In genomic region chr3:154059798-154060197, GRCh38 we compare ENCODE assay signal across 12 cellular contexts.
DNase-seq lines count a peak whose midpoint lies in the region; FAIRE-seq and TF ChIP-seq lines count a peak whose summit lies in the region.
"Had no signal": no experiment of that assay in that cellular context is flagged by ENCODE, and none has a peak within 500 bp of the region (broad histone marks: within the 10 kb centered on the region; RNA-seq: fewer than 3 reads in every experiment).

No MANE protein-coding gene starts in this region.

- H3K27me3 ChIP-seq in H1 (replicated peaks in 1 of 4; ENCODE audit: control insufficient read depth in 3 of 4, extremely low read depth in 1 of 4, insufficient read depth in 3 of 4, low read length in 3 of 4) (no peaks in the 10 kb centered on the region), transverse colon (no peaks in the 10 kb centered on the region)

- H4K8ac ChIP-seq in H1 (ENCODE audit: extremely low read depth, insufficient read depth, low read length) = no peak overlapping the region

- no peak for TF ChIP-seq RAD21 in H1 (IDR thresholded peaks at IDR 0.05 in 1 of 2, conservative IDR thresholded peaks at IDR 0.05 in 1 of 2; ENCODE audit: low read depth in 2 of 2, low read length in 2 of 2)

- no peaks in the 10 kb centered on the region for H3K36me3 Mint-ChIP-seq in mesothelial cell of epicardium
- H3K36me3 Mint-ChIP-seq: activated naive CD8-positive, alpha-beta T cell treated with anti-CD3 and anti-CD28 coated beads for 36 hours; naive thymus-derived CD4-positive, alpha-beta T cell had no signal

- H4K5ac ChIP-seq in H1 (ENCODE audit: insufficient read length, low read depth, low read length) = no peak overlapping the region

- no peaks in the 10 kb centered on the region for H4K20me1 ChIP-seq in H1 (replicated peaks in 1 of 2; ENCODE audit: control insufficient read depth in 1 of 2, insufficient read depth in 2 of 2, low read length in 2 of 2)

- H3K36me3 ChIP-seq in H1 (ENCODE audit: control insufficient read depth in 2 of 4, insufficient read depth in 4 of 4, low read length in 3 of 4) (no peaks in the 10 kb centered on the region; a peak in 1 of 8 replicates), transverse colon (no peaks in the 10 kb centered on the region)

- no peaks in the 10 kb centered on the region for H3K79me2 ChIP-seq in H1 (ENCODE audit: control insufficient read depth in 1 of 2, insufficient read depth in 2 of 2, low read length in 2 of 2)

- no peaks in the 10 kb centered on the region; the same call in 1 of the 2 replicates for H3K23me2 ChIP-seq in H1 (ENCODE audit: low read depth, low read length)

- H2BK120ac ChIP-seq in H1 (replicated peaks; ENCODE audit: low read depth, low read length) = no peak overlapping the region

- H3K4me3 ChIP-seq in H1 (ENCODE audit: extremely low read depth in 1 of 4, insufficient read depth in 2 of 4, low read depth in 3 of 4, low read length in 4 of 4) (no peak overlapping the region), transverse colon (no peak overlapping the region)

- no peak overlapping the region for H3K23ac ChIP-seq in H1 (ENCODE audit: insufficient read length)

- peak overlapping the region; percentile 86 for H2BK12ac ChIP-seq in H1 (ENCODE audit: low read depth, low read length)

- 62% methylated on average over 6 of the region's 6 CpGs; no CpG with 5 or more reads in 1 of the 2 experiments for WGBS in H1 (ENCODE audit: extremely low coverage in 1 of 2, insufficient coverage in 1 of 2, insufficient read length in 1 of 2, insufficient replicate concordance in 2 of 2, low coverage in 1 of 2, low lambda C conversion rate in 2 of 2, missing lambda C conversion rate in 1 of 2), 2 experiments
- WGBS in transverse colon (ENCODE audit: low coverage in 1 of 2), 2 donors = 47 to 59% methylated on average over 6 of the region's 6 CpGs

- H2BK20ac ChIP-seq in H1 (ENCODE audit: low read length) = no peak overlapping the region; the same call in 1 of the 2 replicates

- H3K4me2 ChIP-seq in H1 (ENCODE audit: insufficient read depth in 1 of 2, low read depth in 2 of 2, low read length in 2 of 2) = no peak overlapping the region

- CTCF ChIA-PET in H1 (lab: Charles Lee; ENCODE audit: partially characterized antibody) = interaction anchor here (1.3 to 1.4 kb wide), 2 partner anchors 11 to 18 kb away, joined by 5 to 6 read pairs; no protein-coding TSS in a partner anchor

- no peak overlapping the region for H3K27ac ChIP-seq in H1 (ENCODE audit: low read depth, low read length)
- H3K27ac ChIP-seq in transverse colon = peak overlapping the region; percentile 65 to 79 (median 70)

- no peak for TF ChIP-seq EP300 in H1 (IDR thresholded peaks at IDR 0.05; ENCODE audit: borderline replicate concordance in 1 of 2, low read depth in 2 of 2, low read length in 2 of 2)
- no peak for TF ChIP-seq EP300 in transverse colon (IDR thresholded peaks at IDR 0.05; ENCODE audit: low read depth)

- H3K14ac ChIP-seq in H1 (ENCODE audit: insufficient read length) = no peak overlapping the region

- no peak for TF ChIP-seq CTCF in H1 (IDR thresholded peaks at IDR 0.05; ENCODE audit: control extremely low read depth in 1 of 3, insufficient read depth in 1 of 3, low read depth in 1 of 3, low read length in 3 of 3)
- no peak for TF ChIP-seq CTCF in mesothelial cell of epicardium (IDR thresholded peaks at IDR 0.05; ENCODE audit: unreplicated experiment)
- no peak for TF ChIP-seq CTCF in transverse colon (IDR thresholded peaks at IDR 0.05)

- no peak for FAIRE-seq in H1 (lab: Jason Lieb, UNC)

- intact Hi-C loops in transverse colon (cut with DNase I; ENCODE audit: low total_unique reads) = no loop called here

- H3K9ac ChIP-seq in H1 (replicated peaks in 1 of 4; ENCODE audit: extremely low read depth in 1 of 4, low read depth in 3 of 4, low read length in 3 of 4) = no peak overlapping the region

- H3K4me3 Mint-ChIP-seq in mesothelial cell of epicardium = no peak overlapping the region
- H3K4me3 Mint-ChIP-seq: activated naive CD8-positive, alpha-beta T cell treated with anti-CD3 and anti-CD28 coated beads for 36 hours; effector memory CD8-positive, alpha-beta T cell; naive thymus-derived CD4-positive, alpha-beta T cell had no signal

- TF ChIP-seq POLR2A in H1 (IDR thresholded peaks at IDR 0.05; ENCODE audit: control extremely low read depth in 1 of 2, low read depth in 2 of 2, low read length in 2 of 2) (no peak), transverse colon (IDR thresholded peaks at IDR 0.05) (no peak)

- H3K4me1 ChIP-seq in H1 (replicated peaks in 1 of 4; ENCODE audit: control insufficient read depth in 3 of 4, insufficient read depth in 4 of 4, low read length in 3 of 4) (peaks cover 2 to 14% (median 7%) of the 10 kb centered on the region in 4 experiments), transverse colon (peaks cover 0 to 10% (median 4%) of the 10 kb centered on the region in 4 donors)

- peaks cover 9% of the 10 kb centered on the region for H3K4me1 Mint-ChIP-seq in mesothelial cell of epicardium
- H3K4me1 Mint-ChIP-seq: activated naive CD8-positive, alpha-beta T cell treated with anti-CD3 and anti-CD28 coated beads for 36 hours; naive thymus-derived CD4-positive, alpha-beta T cell had no signal

- H3K27ac Mint-ChIP-seq in mesothelial cell of epicardium = peak overlapping the region; percentile 56
- H3K27ac Mint-ChIP-seq: activated naive CD8-positive, alpha-beta T cell treated with anti-CD3 and anti-CD28 coated beads for 36 hours; effector memory CD8-positive, alpha-beta T cell; naive thymus-derived CD4-positive, alpha-beta T cell had no signal

- H3K27me3 Mint-ChIP-seq in mesothelial cell of epicardium (ENCODE audit: low read depth) = no peaks in the 10 kb centered on the region
- H3K27me3 Mint-ChIP-seq: effector memory CD8-positive, alpha-beta T cell had no signal

- no peaks in the 10 kb centered on the region for H3K9me3 ChIP-seq in H1 (ENCODE audit: insufficient read depth in 2 of 2, low read depth in 1 of 2, low read length in 1 of 2)
- H3K9me3 ChIP-seq in transverse colon = no peaks in the 10 kb centered on the region

- no peak overlapping the region for H4K91ac ChIP-seq in H1 (replicated peaks; ENCODE audit: insufficient read length, low read length)

- H2AFZ ChIP-seq in H1 (ENCODE audit: low read length) = 0 out of 2 replicates have a peak overlapping the region, but pooled peaks have one; percentile 48

- no peak overlapping the region for H2BK5ac ChIP-seq in H1 (ENCODE audit: low read depth, low read length)

- POLR2A ChIA-PET in H1 (lab: Charles Lee; ENCODE audit: partially characterized antibody) = no interaction called here

- H2BK15ac ChIP-seq in H1 (ENCODE audit: low read length) = no peak overlapping the region

- no peaks in the 10 kb centered on the region for H3K9me3 Mint-ChIP-seq in mesothelial cell of epicardium
- H3K9me3 Mint-ChIP-seq: activated naive CD8-positive, alpha-beta T cell treated with anti-CD3 and anti-CD28 coated beads for 36 hours; effector memory CD8-positive, alpha-beta T cell had no signal

- no peak overlapping the region for H3K18ac ChIP-seq in H1 (ENCODE audit: extremely low read depth, low read length)

- in situ Hi-C loops in transverse colon (cut with MboI; ENCODE audit: low pct_ligation_motif_present in 1 of 4, low pct_unique_long_range_greater_than_20kb in 1 of 4, low sequenced_read_pairs in 3 of 4) = no loop called here

- DNase-seq in NCI-H526 (lab: John Stamatoyannopoulos, UW) (peak; percentile 6 to 21), NCI-H526 treated with DMSO at 0.1 percent for 48 hours (lab: John Stamatoyannopoulos, UW) (no peak), H1 (ENCODE audit: low read depth in 1 of 2, low spot score in 2 of 2) (no peak), mesothelial cell of epicardium (ENCODE audit: low spot score in 2 of 2, unreplicated experiment in 2 of 2) (no peak), transverse colon (no peak), DMS53 (lab: John Stamatoyannopoulos, UW) (no peak)
- no peak for DNase-seq in stimulated activated CD4-positive, alpha-beta T cell treated with anti-CD3 and anti-CD28 coated beads, Interleukin-1b, Interleukin-23, amount 100 ng/mL, for 48 hours
- no peak for DNase-seq in activated CD4-positive, alpha-beta T cell treated with anti-CD3 and anti-CD28 coated beads, Interleukin-2, amount 50 U/mL, for 4 hours
- DNase-seq: activated naive CD8-positive, alpha-beta T cell treated with anti-CD3 and anti-CD28 coated beads for 36 hours; effector memory CD8-positive, alpha-beta T cell; naive thymus-derived CD4-positive, alpha-beta T cell; NCI-H524 treated with DMSO at 0.1 percent for 48 hours had no signal

- H2AK5ac ChIP-seq in H1 (ENCODE audit: low read depth, low read length) = no peak overlapping the region

- H3K56ac ChIP-seq in H1 (replicated peaks; ENCODE audit: insufficient read length, low read depth, low read length) = no peak overlapping the region

- no peak overlapping the region for H3K4ac ChIP-seq in H1 (replicated peaks; ENCODE audit: insufficient read length, low read depth, low read length)

- H3K79me1 ChIP-seq in H1 (ENCODE audit: low read depth, low read length) = no peaks in the 10 kb centered on the region

TF ChIP-seq in H1, 55 proteins besides CTCF, POLR2A, EP300 and RAD21:
- no peak for TF ChIP-seq EZH2 (IDR thresholded peaks at IDR 0.05; ENCODE audit: low read depth, low read length, severe bottlenecking)
- TF ChIP-seq TBP (IDR thresholded peaks at IDR 0.05; ENCODE audit: low read depth, low read length) = no peak

Comparison
In these comparisons a context has a peak if more than half of its experiments do, and no peak if none do; other contexts are left out.
1. DNase-seq: peak in NCI-H526 (2 of 2); none in NCI-H526 treated with DMSO at 0.1 percent for 48 hours (single experiment), H1 (0 of 2), mesothelial cell of epicardium (0 of 2), transverse colon (single experiment), stimulated activated CD4-positive, alpha-beta T cell treated with anti-CD3 and anti-CD28 coated beads, Interleukin-1b, Interleukin-23, amount 100 ng/mL, for 48 hours (single experiment), activated CD4-positive, alpha-beta T cell treated with anti-CD3 and anti-CD28 coated beads, Interleukin-2, amount 50 U/mL, for 4 hours (0 of 2) and DMS53 (single experiment).